8 cellular contexts compared by ENCODE assay signal in the genomic region with DNA sequence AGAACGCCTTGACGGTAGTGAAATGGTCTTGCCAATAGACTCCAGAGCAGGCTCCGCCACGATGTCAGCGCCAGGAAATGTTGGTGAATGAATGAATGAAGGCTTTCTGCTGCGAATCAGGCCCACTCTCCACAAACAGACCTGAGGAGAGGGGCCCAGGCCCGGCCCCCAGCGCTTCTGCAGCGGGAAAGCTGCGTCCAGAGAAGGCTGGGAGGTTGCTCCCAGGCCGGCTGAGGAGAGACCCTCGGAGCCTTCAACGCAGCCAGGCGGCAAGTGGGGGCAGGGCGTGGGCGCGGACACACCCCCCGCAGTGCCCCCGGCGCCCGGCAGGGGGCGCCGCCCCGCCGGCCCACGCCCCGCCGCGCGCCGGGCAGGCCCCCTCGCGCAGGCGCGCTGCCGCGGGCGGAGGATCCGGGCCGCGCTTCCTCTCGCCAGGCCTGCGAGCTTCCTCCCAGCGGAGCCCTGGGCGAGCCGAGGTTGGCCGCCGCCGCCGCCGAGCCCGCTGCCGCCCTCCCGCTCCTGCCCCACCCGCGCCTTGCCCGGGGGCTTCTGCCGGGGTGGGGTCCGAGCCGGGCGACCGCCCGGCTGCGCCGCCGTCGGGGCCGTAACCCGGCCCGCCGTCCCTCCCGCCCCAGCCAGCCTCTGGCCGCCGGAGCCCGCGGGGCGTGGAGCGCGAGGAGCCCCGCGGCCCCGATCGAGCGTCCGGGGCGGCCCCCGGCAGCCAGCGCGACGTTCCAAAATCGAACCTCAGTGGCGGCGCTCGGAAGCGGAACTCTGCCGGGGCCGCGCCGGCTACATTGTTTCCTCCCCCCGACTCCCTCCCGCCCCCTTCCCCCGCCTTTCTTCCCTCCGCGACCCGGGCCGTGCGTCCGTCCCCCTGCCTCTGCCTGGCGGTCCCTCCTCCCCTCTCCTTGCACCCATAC. TPM values are rescaled to one million over a fixed set of nuclear protein-coding genes. Genes with fewer than 3 reads are reported as not detected.
A peak's percentile ranks its signal among the peaks of the same experiment; 100 is the strongest.
DNase-seq lines count a peak whose midpoint lies in the region; ATAC-seq and TF ChIP-seq lines count a peak whose summit lies in the region.

A gene (plus strand): TSS at position 408 of the 923 bp plus-strand sequence. CDS start 16,218 bp downstream, outside the sequence.

- H3K36me3 Mint-ChIP-seq in natural killer cell treated with Interleukin-12 subunit alpha and Interleukin-12 subunit beta and Interleukin-15 and Interleukin-18, amount 100 ng/mL, for 72 hours, result peaks cover 6% of the 10 kb centered on the region

- TF ChIP-seq POLR2A in GM18505 (IDR thresholded peaks at IDR 0.05; ENCODE audit: borderline replicate concordance, extremely low read depth, insufficient read depth, insufficient read length) (peak; percentile 66), suprapubic skin (IDR thresholded peaks at IDR 0.05) (peak in 1 of 2 donors; percentile 71)

- H3K27ac Mint-ChIP-seq in natural killer cell treated with Interleukin-12 subunit alpha and Interleukin-12 subunit beta and Interleukin-15 and Interleukin-18, amount 100 ng/mL, for 72 hours, result peak within 1 kb of the TSS; percentile 100

- H3K4me3 Mint-ChIP-seq in natural killer cell treated with Interleukin-12 subunit alpha and Interleukin-12 subunit beta and Interleukin-15 and Interleukin-18, amount 100 ng/mL, for 72 hours, result peak within 1 kb of the TSS; percentile 96

- H3K4me1 ChIP-seq in suprapubic skin, result peaks cover 73% of the 10 kb centered on the region

- peaks cover 75 to 82% of the 10 kb centered on the region in 2 donors for H3K4me1 Mint-ChIP-seq in natural killer cell treated with Interleukin-12 subunit alpha and Interleukin-12 subunit beta and Interleukin-15 and Interleukin-18, amount 100 ng/mL, for 72 hours (ENCODE audit: low read depth in 2 of 2)

- no peak for TF ChIP-seq EP300 in suprapubic skin (IDR thresholded peaks at IDR 0.05)

- no peaks in the 10 kb centered on the region for H3K27me3 Mint-ChIP-seq in natural killer cell treated with Interleukin-12 subunit alpha and Interleukin-12 subunit beta and Interleukin-15 and Interleukin-18, amount 100 ng/mL, for 72 hours

- ATAC-seq in GM18505 (IDR thresholded peaks at IDR 0.05; ENCODE audit: unreplicated experiment) (peak; percentile 36), HG03520 (IDR thresholded peaks at IDR 0.05; ENCODE audit: unreplicated experiment) (peak; percentile 41)
- ATAC-seq in natural killer cell treated with Interleukin-12 subunit alpha and Interleukin-12 subunit beta and Interleukin-15 and Interleukin-18, amount 100 ng/mL, for 72 hours, result peak; percentile 77 to 85

- no peaks in the 10 kb centered on the region for H3K9me3 Mint-ChIP-seq in natural killer cell treated with Interleukin-12 subunit alpha and Interleukin-12 subunit beta and Interleukin-15 and Interleukin-18, amount 100 ng/mL, for 72 hours

- no peaks in the 10 kb centered on the region for H3K27me3 ChIP-seq in suprapubic skin

- TF ChIP-seq CTCF in fibroblast of the aortic adventitia (IDR thresholded peaks at IDR 0.05; ENCODE audit: insufficient read depth, low read length) (peak; percentile 56), suprapubic skin (IDR thresholded peaks at IDR 0.05) (peak; percentile 8 to 68)

- WGBS in suprapubic skin, result 2% methylated on average over 16 of the region's 109 CpGs

- DNase-seq in ACHN (peak; percentile 70), RKO (ENCODE audit: low spot score) (peak; percentile 72), fibroblast of the aortic adventitia (ENCODE audit: low read depth) (peak; percentile 53), suprapubic skin (ENCODE audit: low spot score in 2 of 2) (no peak)
- DNase-seq in activated effector memory CD4-positive, alpha-beta T cell treated with anti-CD3 and anti-CD28 coated beads, Interleukin-2, amount 50 U/mL, for 16 hours, result peak; percentile 93
- DNase-seq in natural killer cell treated with Interleukin-12 subunit alpha and Interleukin-12 subunit beta and Interleukin-15 and Interleukin-18, amount 100 ng/mL, for 72 hours (ENCODE audit: low spot score), result peak; percentile 91

- in situ Hi-C loops in ACHN (cut with HindIII; ENCODE audit: low pct_ligation_motif_present, low pct_unique_long_range_greater_than_20kb, low sequenced_read_pairs), result no loop called here

- peak within 1 kb of the TSS; percentile 94 for H3K27ac ChIP-seq in suprapubic skin

- no peaks in the 10 kb centered on the region for H3K36me3 ChIP-seq in suprapubic skin

- peak within 1 kb of the TSS; percentile 92 for H3K4me3 ChIP-seq in fibroblast of the aortic adventitia (ENCODE audit: low read depth, low read length)
- H3K4me3 ChIP-seq in suprapubic skin, result peak within 1 kb of the TSS; percentile 84

- H3K9me3 ChIP-seq in suprapubic skin, result no peaks in the 10 kb centered on the region

RNA-seq across cellular contexts. Expression of the gene that starts here (rescaled TPM):
- total RNA-seq in fibroblast of the aortic adventitia (ENCODE audit: low replicate concordance) (8.0 and 28.1 TPM in 2 replicates), suprapubic skin (10 to 100 TPM; 33.1 to 45.2 (median 35.5) TPM)
- total RNA-seq in natural killer cell treated with Interleukin-12 subunit alpha and Interleukin-12 subunit beta and Interleukin-15 and Interleukin-18, amount 100 ng/mL, for 72 hours, result 100 to 1,000 TPM; 323 TPM

Comparison
In these comparisons a context has a peak if more than half of its experiments do, and no peak if none do; other contexts are left out.
1. RNA of the gene that starts here (total RNA-seq): 323 TPM in natural killer cell treated with Interleukin-12 subunit alpha and Interleukin-12 subunit beta and Interleukin-15 and Interleukin-18, amount 100 ng/mL, for 72 hours; 33.1 to 45.2 TPM in suprapubic skin and 8.0 to 28.1 TPM in fibroblast of the aortic adventitia; every median in the first group is over 4 times any median in the second.
2. DNase-seq: peak in ACHN (single experiment), RKO (single experiment), activated effector memory CD4-positive, alpha-beta T cell treated with anti-CD3 and anti-CD28 coated beads, Interleukin-2, amount 50 U/mL, for 16 hours (single experiment), fibroblast of the aortic adventitia (single experiment) and natural killer cell treated with Interleukin-12 subunit alpha and Interleukin-12 subunit beta and Interleukin-15 and Interleukin-18, amount 100 ng/mL, for 72 hours (single experiment); none in suprapubic skin (0 of 2).
3. Peak in every context shown above with its lines, with median percentiles within 50 percentile points of each other: ATAC-seq.